ENCODE assay signal across 1 cellular context in the genomic region with DNA sequence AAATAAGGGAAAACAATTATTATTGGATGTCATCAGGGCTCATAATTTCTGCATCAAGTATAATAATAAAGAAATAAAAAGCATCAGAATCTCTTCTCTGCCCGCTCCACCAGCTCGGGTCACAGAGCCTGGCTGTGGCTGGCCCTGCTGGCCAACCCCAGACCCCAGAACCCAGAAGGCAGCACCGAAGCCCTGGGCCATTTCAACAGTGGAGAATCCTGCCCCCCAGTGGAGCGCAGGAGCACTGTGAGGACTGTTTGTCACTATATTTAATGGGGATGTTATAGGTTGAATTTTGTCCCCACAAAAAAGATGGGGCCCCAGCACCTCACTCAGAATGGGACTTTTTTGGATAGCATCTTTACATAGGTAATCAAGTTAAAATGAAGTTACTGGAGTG.
TF ChIP-seq lines count a peak whose summit lies in the region.

No MANE protein-coding gene starts in this region.

TF ChIP-seq in H1, 55 proteins besides CTCF, POLR2A, EP300 and RAD21:
- TF ChIP-seq POU5F1 (IDR thresholded peaks at IDR 0.05; ENCODE audit: low read depth, low read length): no peak
- 0 out of 2 replicates have a peak, but pooled peaks have one; percentile 13 for TF ChIP-seq ZNF274 (IDR thresholded peaks at IDR 0.05; ENCODE audit: borderline replicate concordance, extremely low read depth, low read length)
